8 cellular contexts compared by ENCODE assay signal in genomic region chr21:39347537-39347936, GRCh38. TPM values are rescaled to one million over a fixed set of nuclear protein-coding genes. Genes with fewer than 3 reads are reported as not detected.
A peak's percentile ranks its signal among the peaks of the same experiment; 100 is the strongest.
DNase-seq lines count a peak whose midpoint lies in the region; FAIRE-seq and TF ChIP-seq lines count a peak whose summit lies in the region.

No MANE protein-coding gene starts in this region.

- H2AFZ ChIP-seq in parathyroid adenoma: no peak overlapping the region

- H3K9ac ChIP-seq in parathyroid adenoma: no peak overlapping the region

- DNase-seq in GM06990 (ENCODE audit: extremely low read depth, insufficient read length): no peak
- no peak for DNase-seq in Peyer's patch
- no peak for DNase-seq in epithelial cell of proximal tubule (ENCODE audit: low read depth)
- DNase-seq in stimulated activated naive CD4-positive, alpha-beta T cell treated with Interleukin-2 at 50 U/mL for 16 hours (lab: John Stamatoyannopoulos, UW): no peak
- no peak for DNase-seq in COR-L47 (lab: John Stamatoyannopoulos, UW)
- DNase-seq in activated CD8-positive, alpha-beta memory T cell treated with anti-CD3 and anti-CD28 coated beads for 24 hours: no peak
- no peak for DNase-seq in HTR-8/SVneo (ENCODE audit: insufficient read length, low spot score)

- TF ChIP-seq CTCF in GM06990 (IDR thresholded peaks at IDR 0.05; ENCODE audit: insufficient read depth, low read length, poor library complexity, severe bottlenecking) (no peak), Peyer's patch (IDR thresholded peaks at IDR 0.05) (no peak), epithelial cell of proximal tubule (conservative IDR thresholded peaks at IDR 0.05; ENCODE audit: low read depth, low read length) (no peak), parathyroid adenoma (IDR thresholded peaks at IDR 0.05) (no peak)

- H3K4me1 ChIP-seq in Peyer's patch: peaks cover 0 to 33% (median 0%) of the 10 kb centered on the region in 4 donors
- no peaks in the 10 kb centered on the region for H3K4me1 ChIP-seq in parathyroid adenoma

- H3K9me3 ChIP-seq in Peyer's patch (no peaks in the 10 kb centered on the region), parathyroid adenoma (ENCODE audit: control insufficient read depth, low read length) (no peaks in the 10 kb centered on the region)

- no peak for FAIRE-seq in HTR-8/SVneo (lab: Jason Lieb, UNC)

- H3K4me3 ChIP-seq in GM06990 (replicated peaks; ENCODE audit: low read depth, low read length) (peak overlapping the region; percentile 94), Peyer's patch (peak overlapping the region; percentile 76 to 92 (median 86)), epithelial cell of proximal tubule (ENCODE audit: low read depth, low read length) (peak overlapping the region; percentile 90), parathyroid adenoma (ENCODE audit: low read depth, low read length) (peak overlapping the region; percentile 86)

- peak overlapping the region in 3 of 4 donors; percentile 95 to 99 (median 99) for H3K27ac ChIP-seq in Peyer's patch
- no peak overlapping the region for H3K27ac ChIP-seq in parathyroid adenoma

- no peaks in the 10 kb centered on the region for H3K27me3 ChIP-seq in GM06990 (replicated peaks; ENCODE audit: control insufficient read depth, insufficient read depth, low read length)
- H3K27me3 ChIP-seq in Peyer's patch: no peaks in the 10 kb centered on the region
- no peaks in the 10 kb centered on the region for H3K27me3 ChIP-seq in parathyroid adenoma (ENCODE audit: control insufficient read depth, insufficient read depth, low read length)

- no peaks in the 10 kb centered on the region for H3K79me2 ChIP-seq in parathyroid adenoma

- H3K4me2 ChIP-seq in parathyroid adenoma (ENCODE audit: low read length): peak overlapping the region; percentile 79

- TF ChIP-seq POLR2A in Peyer's patch (IDR thresholded peaks at IDR 0.05): no peak

- H3K36me3 ChIP-seq in GM06990 (ENCODE audit: control insufficient read depth, insufficient read depth, low read length): no peaks in the 10 kb centered on the region; the same call in 1 of the 2 replicates
- peaks cover 0 to 20% (median 0%) of the 10 kb centered on the region in 3 donors for H3K36me3 ChIP-seq in Peyer's patch
- no peaks in the 10 kb centered on the region for H3K36me3 ChIP-seq in parathyroid adenoma (ENCODE audit: control insufficient read depth, insufficient read depth, low read length)

RNA-seq across cellular contexts. Expression of gene HMGN1, which starts 1.4 kb away (rescaled TPM):
- total RNA-seq in Peyer's patch: 10 to 100 TPM; 74.2 to 97.7 (median 90.2) TPM
- total RNA-seq in epithelial cell of proximal tubule: 376 and 475 TPM in 2 replicates

RNA-seq across cellular contexts. Expression of gene BRWD1, which starts 34.1 kb away (rescaled TPM):
- total RNA-seq in Peyer's patch (10 to 100 TPM; 64.8 to 99.9 (median 86.9) TPM), epithelial cell of proximal tubule (12.5 and 19.5 TPM in 2 replicates)
